Comparison of ENCODE assay signal across 15 cellular contexts in genomic region chr6:35262596-35262995, GRCh38. TPM values are rescaled to one million over a fixed set of nuclear protein-coding genes. Genes with fewer than 3 reads are reported as not detected.
A peak's percentile ranks its signal among the peaks of the same experiment; 100 is the strongest.
DNase-seq lines count a peak whose midpoint lies in the region; ATAC-seq, FAIRE-seq and TF ChIP-seq lines count a peak whose summit lies in the region.
"Had no signal": no experiment of that assay in that cellular context is flagged by ENCODE, and none has a peak within 500 bp of the region (broad histone marks: within the 10 kb centered on the region; RNA-seq: fewer than 3 reads in every experiment).

No MANE protein-coding gene starts in this region.

- no peaks in the 10 kb centered on the region for H3K27me3 Mint-ChIP-seq in CD8-positive, alpha-beta T cell (ENCODE audit: low read depth)
- no peaks in the 10 kb centered on the region for H3K27me3 Mint-ChIP-seq in effector memory CD8-positive, alpha-beta T cell
- H3K27me3 Mint-ChIP-seq in osteocyte (ENCODE audit: unreplicated experiment) = no peaks in the 10 kb centered on the region
- H3K27me3 Mint-ChIP-seq: activated CD4-positive, alpha-beta memory T cell treated with anti-CD3 and anti-CD28 coated beads, Interleukin-2, amount 10 ng/mL, durations not matched to agents 7 days and 5 days had no signal

- peaks cover 3% of the 10 kb centered on the region for H3K36me3 ChIP-seq in CD8-positive, alpha-beta T cell (ENCODE audit: insufficient read depth, low read length)

- CTCF ChIA-PET in CD8-positive, alpha-beta T cell (lab: Charles Lee) = interaction anchor here (1.1 kb wide), 1 partner anchor 157 kb away, joined by 3 read pairs; no protein-coding TSS in a partner anchor

- TF ChIP-seq CTCF in CD8-positive, alpha-beta T cell (IDR thresholded peaks at IDR 0.05) = no peak
- TF ChIP-seq CTCF in osteocyte (IDR thresholded peaks at IDR 0.05) = no peak

- intact Hi-C loops in CD8-positive, alpha-beta T cell (cut with DNase I, micrococcal nuclease) = loop anchor here in 1 of 2 experiments (10.0 kb wide), 1 partner anchor 1182 kb away; the partner anchor contains the start of genes KCTD20 and PXT1

- peaks cover 18% of the 10 kb centered on the region for H3K36me3 Mint-ChIP-seq in CD8-positive, alpha-beta T cell
- H3K36me3 Mint-ChIP-seq in effector memory CD8-positive, alpha-beta T cell (ENCODE audit: insufficient read depth) = peaks cover 24% of the 10 kb centered on the region
- H3K36me3 Mint-ChIP-seq in osteocyte (ENCODE audit: unreplicated experiment) = peaks cover 2% of the 10 kb centered on the region

- no peak for DNase-seq in CD8-positive, alpha-beta T cell
- no peak for DNase-seq in HTR-8/SVneo (ENCODE audit: insufficient read length, low spot score)
- DNase-seq in effector memory CD8-positive, alpha-beta T cell = no peak
- no peak for DNase-seq in osteocyte (ENCODE audit: extremely low spot score, unreplicated experiment)
- DNase-seq in NCI-H526 treated with DMSO at 0.1 percent for 48 hours (lab: John Stamatoyannopoulos, UW) = no peak
- DNase-seq in NCI-H748 (lab: John Stamatoyannopoulos, UW; ENCODE audit: unreplicated experiment) = no peak
- DNase-seq: activated CD4-positive, alpha-beta memory T cell treated with anti-CD3 and anti-CD28 coated beads, Interleukin-2, amount 10 ng/mL, durations not matched to agents 7 days and 5 days; activated naive CD4-positive, alpha-beta T cell treated with Interleukin-2 at 50 U/mL for 16 hours; NCI-H146; NCI-H446 treated with DMSO at 0.1 percent for 48 hours had no signal

- H3K4me3 Mint-ChIP-seq in CD8-positive, alpha-beta T cell = no peak overlapping the region
- no peak overlapping the region for H3K4me3 Mint-ChIP-seq in effector memory CD8-positive, alpha-beta T cell
- no peak overlapping the region for H3K4me3 Mint-ChIP-seq in osteocyte (ENCODE audit: unreplicated experiment)
- H3K4me3 Mint-ChIP-seq: activated CD4-positive, alpha-beta memory T cell treated with anti-CD3 and anti-CD28 coated beads, Interleukin-2, amount 10 ng/mL, durations not matched to agents 7 days and 5 days; T-helper 1 cell treated with Interleukin-12 subunit alpha and Interleukin-12 subunit beta and Interleukin-4 antibody, amounts not matched to agents 30 μg/mL and 1 μg/mL, for 36 hours had no signal

- no peaks in the 10 kb centered on the region for H3K9me3 ChIP-seq in CD8-positive, alpha-beta T cell (ENCODE audit: low read length)

- no peak overlapping the region for H3K4me3 ChIP-seq in CD8-positive, alpha-beta T cell (ENCODE audit: low read depth, low read length)

- H3K27me3 ChIP-seq in CD8-positive, alpha-beta T cell (ENCODE audit: insufficient read depth, low read length) = no peaks in the 10 kb centered on the region

- peak overlapping the region; percentile 30 for H3K27ac Mint-ChIP-seq in CD8-positive, alpha-beta T cell
- H3K27ac Mint-ChIP-seq in effector memory CD8-positive, alpha-beta T cell = peak overlapping the region; percentile 30 to 97
- peak overlapping the region; percentile 4 for H3K27ac Mint-ChIP-seq in osteocyte (ENCODE audit: unreplicated experiment)
- H3K27ac Mint-ChIP-seq: activated CD4-positive, alpha-beta memory T cell treated with anti-CD3 and anti-CD28 coated beads, Interleukin-2, amount 10 ng/mL, durations not matched to agents 7 days and 5 days; T-helper 1 cell treated with Interleukin-12 subunit alpha and Interleukin-12 subunit beta and Interleukin-4 antibody, amounts not matched to agents 30 μg/mL and 1 μg/mL, for 36 hours had no signal

- no peak for ATAC-seq in CD8-positive, alpha-beta T cell
- ATAC-seq in effector memory CD8-positive, alpha-beta T cell (replicated peaks) = no peak
- no peak for ATAC-seq in GM19397 (IDR thresholded peaks at IDR 0.05; ENCODE audit: unreplicated experiment)

- peaks cover 47% of the 10 kb centered on the region for H3K4me1 ChIP-seq in CD8-positive, alpha-beta T cell (ENCODE audit: insufficient read depth, low read length)

- H3K9me3 Mint-ChIP-seq in CD8-positive, alpha-beta T cell = no peaks in the 10 kb centered on the region
- H3K9me3 Mint-ChIP-seq in effector memory CD8-positive, alpha-beta T cell = no peaks in the 10 kb centered on the region
- no peaks in the 10 kb centered on the region for H3K9me3 Mint-ChIP-seq in osteocyte (ENCODE audit: unreplicated experiment)
- H3K9me3 Mint-ChIP-seq: activated CD4-positive, alpha-beta memory T cell treated with anti-CD3 and anti-CD28 coated beads, Interleukin-2, amount 10 ng/mL, durations not matched to agents 7 days and 5 days; T-helper 1 cell treated with Interleukin-12 subunit alpha and Interleukin-12 subunit beta and Interleukin-4 antibody, amounts not matched to agents 30 μg/mL and 1 μg/mL, for 36 hours had no signal

- POLR2A ChIA-PET in CD8-positive, alpha-beta T cell (lab: Charles Lee) = no interaction called here

- H3K4me1 Mint-ChIP-seq in CD8-positive, alpha-beta T cell (ENCODE audit: low read depth) = peaks cover 68% of the 10 kb centered on the region
- peaks cover 47 to 55% of the 10 kb centered on the region in 2 donors for H3K4me1 Mint-ChIP-seq in effector memory CD8-positive, alpha-beta T cell (ENCODE audit: low read depth in 2 of 2)
- H3K4me1 Mint-ChIP-seq in osteocyte (ENCODE audit: unreplicated experiment) = peaks cover 24% of the 10 kb centered on the region

- peak; percentile 13 for FAIRE-seq in HTR-8/SVneo (lab: Jason Lieb, UNC)
- FAIRE-seq: colon, D721Med, RCC 7860 had no signal

- no peak overlapping the region for H3K27ac ChIP-seq in CD8-positive, alpha-beta T cell (ENCODE audit: low read depth, low read length)

RNA-seq across cellular contexts. Expression of gene ZNF76, which starts 3.1 kb away (rescaled TPM):
- 10 to 100 TPM; 54.6 to 57.8 TPM for total RNA-seq in CD8-positive, alpha-beta T cell
- 29.3 and 32.9 TPM in 2 replicates for total RNA-seq in osteocyte

RNA-seq across cellular contexts. Expression of gene DEF6, which starts 35.0 kb away (rescaled TPM):
- total RNA-seq in CD8-positive, alpha-beta T cell = 100 to 1,000 TPM; 172 to 182 TPM
- total RNA-seq in osteocyte = 0.52 and 0.59 TPM in 2 replicates

RNA-seq across cellular contexts. Expression of gene SCUBE3, which starts 48.8 kb away (rescaled TPM):
- not detected for total RNA-seq in CD8-positive, alpha-beta T cell
- total RNA-seq in osteocyte = 14.8 and 16.3 TPM in 2 replicates
- total RNA-seq: activated CD4-positive, alpha-beta memory T cell treated with anti-CD3 and anti-CD28 coated beads, Interleukin-2, amount 10 ng/mL, durations not matched to agents 7 days and 5 days had no signal

Comparison
In these comparisons a context has a peak if more than half of its experiments do, and no peak if none do; other contexts are left out.
1. H3K27ac Mint-ChIP-seq: peak in every context shown above with its lines; median percentile 64 in effector memory CD8-positive, alpha-beta T cell; 30 in CD8-positive, alpha-beta T cell; 4 in osteocyte.
2. RNA of gene DEF6, which starts 35.0 kb away (total RNA-seq): 172 to 182 TPM in CD8-positive, alpha-beta T cell; 0.52 to 0.59 TPM in osteocyte; every median in the first group is over 100 times any median in the second.
3. RNA of gene SCUBE3, which starts 48.8 kb away (total RNA-seq): 14.8 to 16.3 TPM in osteocyte; not detected in CD8-positive, alpha-beta T cell; every median in the first group is over 10 times any median in the second.